Comparison of ENCODE assay signal across 20 cellular contexts in the genomic region with DNA sequence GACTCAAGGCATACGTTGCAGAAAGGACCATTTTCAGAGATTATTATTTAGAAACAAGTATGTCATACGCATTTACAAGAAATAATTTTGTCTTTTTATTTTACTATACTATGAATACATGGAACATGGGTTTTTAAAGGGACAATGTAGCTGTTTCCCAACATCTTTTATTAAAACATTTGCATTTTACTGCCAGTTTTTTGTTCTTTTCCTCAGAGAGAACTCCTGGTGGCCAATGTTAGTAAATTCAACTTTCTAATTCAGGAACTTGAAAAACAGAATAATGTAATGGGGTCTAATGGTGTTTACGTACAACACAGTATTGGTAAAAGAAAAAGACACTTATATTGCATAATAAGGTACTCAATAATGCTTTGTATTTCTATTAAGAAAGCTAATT. TPM values are rescaled to one million over a fixed set of nuclear protein-coding genes. Genes with fewer than 3 reads are reported as not detected.
DNase-seq lines count a peak whose midpoint lies in the region; TF ChIP-seq lines count a peak whose summit lies in the region.
"Had no signal": no experiment of that assay in that cellular context is flagged by ENCODE, and none has a peak within 500 bp of the region (broad histone marks: within the 10 kb centered on the region; RNA-seq: fewer than 3 reads in every experiment).

No MANE protein-coding gene starts in this region.

- peak overlapping the region; percentile 79 for H3K4me2 ChIP-seq in DOHH2 (ENCODE audit: low read length)
- no peak overlapping the region for H3K4me2 ChIP-seq in osteoblast (ENCODE audit: insufficient read depth, low read length)

- peaks cover 87% of the 10 kb centered on the region for H3K4me1 ChIP-seq in DOHH2 (ENCODE audit: control insufficient read depth, low read length)
- H3K4me1 ChIP-seq in osteoblast (ENCODE audit: insufficient read depth, low read length): no peaks in the 10 kb centered on the region
- H3K4me1 ChIP-seq in BE2C: no peaks in the 10 kb centered on the region
- H3K4me1 ChIP-seq: sigmoid colon had no signal

- no peaks in the 10 kb centered on the region for H4K20me1 ChIP-seq in DOHH2 (ENCODE audit: control insufficient read depth, insufficient read depth, low read depth, low read length)
- peaks cover 5% of the 10 kb centered on the region for H4K20me1 ChIP-seq in osteoblast (ENCODE audit: insufficient read depth, low read length)

- no peaks in the 10 kb centered on the region for H3K9me3 Mint-ChIP-seq in endothelial cell (ENCODE audit: unreplicated experiment)
- no peaks in the 10 kb centered on the region for H3K9me3 Mint-ChIP-seq in activated T-helper 2 cell treated with anti-CD3 and anti-CD28 coated beads, Interferon-gamma antibody, Interleukin-2, Interleukin-4, amounts not matched to agents 10 μg/mL and 5 μg/mL and 100 μg/mL, durations not matched to agents 14 hours and 24 hours and 36 hours
- H3K9me3 Mint-ChIP-seq: activated T-cell treated with anti-CD3 and anti-CD28 coated beads, Interleukin-2, amount 50 U/mL, for 72 hours had no signal

- no peak overlapping the region for H2AFZ ChIP-seq in osteoblast (ENCODE audit: low read length)

- H3K79me2 ChIP-seq in DOHH2 (ENCODE audit: control insufficient read depth, low read length): peaks cover 92% of the 10 kb centered on the region
- peaks cover 10% of the 10 kb centered on the region for H3K79me2 ChIP-seq in osteoblast (ENCODE audit: insufficient read depth, low read length)

- peaks cover 39% of the 10 kb centered on the region for H3F3A ChIP-seq in DOHH2 (ENCODE audit: control insufficient read depth, insufficient read depth)

- H3K36me3 Mint-ChIP-seq in endothelial cell (ENCODE audit: low read depth, unreplicated experiment): no peaks in the 10 kb centered on the region
- H3K36me3 Mint-ChIP-seq in activated T-helper 2 cell treated with anti-CD3 and anti-CD28 coated beads, Interferon-gamma antibody, Interleukin-2, Interleukin-4, amounts not matched to agents 10 μg/mL and 5 μg/mL and 100 μg/mL, durations not matched to agents 14 hours and 24 hours and 36 hours (ENCODE audit: low read depth): peaks cover 12% of the 10 kb centered on the region

- H3K9me3 ChIP-seq in DOHH2 (ENCODE audit: control insufficient read depth, insufficient read depth, low read length) (peaks cover 5% of the 10 kb centered on the region; the same call in 1 of the 2 replicates), osteoblast (ENCODE audit: low read depth, low read length) (no peaks in the 10 kb centered on the region), BE2C (no peaks in the 10 kb centered on the region)
- H3K9me3 ChIP-seq: Peyer's patch, sigmoid colon, stomach had no signal

- intact Hi-C loops in activated T-helper 2 cell treated with anti-CD3 and anti-CD28 coated beads, Interferon-gamma antibody, Interleukin-2, Interleukin-4, amounts not matched to agents 10 μg/mL and 5 μg/mL and 100 μg/mL, durations not matched to agents 14 hours and 24 hours and 36 hours (cut with micrococcal nuclease): no loop called here

- no peaks in the 10 kb centered on the region for H3K27me3 ChIP-seq in DOHH2 (ENCODE audit: control insufficient read depth, low read length)
- no peaks in the 10 kb centered on the region for H3K27me3 ChIP-seq in osteoblast (ENCODE audit: insufficient read depth, low read length)
- H3K27me3 ChIP-seq in BE2C: no peaks in the 10 kb centered on the region
- H3K27me3 ChIP-seq: Peyer's patch, sigmoid colon, stomach had no signal

- H3K27ac ChIP-seq in DOHH2 (ENCODE audit: low read depth, low read length) (peak overlapping the region; percentile 99), osteoblast (ENCODE audit: low read depth, low read length) (no peak overlapping the region)
- H3K27ac ChIP-seq: sigmoid colon, stomach had no signal

- H3K27ac Mint-ChIP-seq in endothelial cell (ENCODE audit: unreplicated experiment): no peak overlapping the region
- H3K27ac Mint-ChIP-seq in activated T-helper 2 cell treated with anti-CD3 and anti-CD28 coated beads, Interferon-gamma antibody, Interleukin-2, Interleukin-4, amounts not matched to agents 10 μg/mL and 5 μg/mL and 100 μg/mL, durations not matched to agents 14 hours and 24 hours and 36 hours: no peak overlapping the region
- H3K27ac Mint-ChIP-seq: activated T-cell treated with anti-CD3 and anti-CD28 coated beads, Interleukin-2, amount 50 U/mL, for 72 hours had no signal

- H3K4me3 ChIP-seq in DOHH2 (ENCODE audit: low read length) (peak overlapping the region; percentile 70), osteoblast (ENCODE audit: insufficient read depth, low read length) (no peak overlapping the region), BE2C (ENCODE audit: low read depth, low read length) (no peak overlapping the region)
- H3K4me3 ChIP-seq: Peyer's patch, sigmoid colon, stomach had no signal

- peaks cover 62% of the 10 kb centered on the region for H3K36me3 ChIP-seq in DOHH2 (ENCODE audit: control insufficient read depth, low read length)
- H3K36me3 ChIP-seq in osteoblast (ENCODE audit: insufficient read depth, low read length): no peaks in the 10 kb centered on the region
- no peaks in the 10 kb centered on the region for H3K36me3 ChIP-seq in BE2C
- H3K36me3 ChIP-seq: Peyer's patch, sigmoid colon, stomach had no signal

- TF ChIP-seq CTCF in DOHH2 (IDR thresholded peaks at IDR 0.05; ENCODE audit: low read depth, low read length, poor library complexity, severe bottlenecking) (peak; percentile 44), endothelial cell (IDR thresholded peaks at IDR 0.05; ENCODE audit: unreplicated experiment) (peak; percentile 72), osteoblast (IDR thresholded peaks at IDR 0.05; ENCODE audit: extremely low read depth, low read depth, low read length) (peak; percentile 40), BE2C (IDR thresholded peaks at IDR 0.05; ENCODE audit: low read depth, low read length) (no peak)

- no peak overlapping the region for H3K4me3 Mint-ChIP-seq in endothelial cell (ENCODE audit: unreplicated experiment)
- H3K4me3 Mint-ChIP-seq in activated T-helper 2 cell treated with anti-CD3 and anti-CD28 coated beads, Interferon-gamma antibody, Interleukin-2, Interleukin-4, amounts not matched to agents 10 μg/mL and 5 μg/mL and 100 μg/mL, durations not matched to agents 14 hours and 24 hours and 36 hours (ENCODE audit: low read depth): no peak overlapping the region
- H3K4me3 Mint-ChIP-seq: activated T-cell treated with anti-CD3 and anti-CD28 coated beads, Interleukin-2, amount 50 U/mL, for 72 hours; T-helper 17 cell had no signal

- DNase-seq in LHCN-M2 (ENCODE audit: low read depth) (peak; percentile 12), endothelial cell (ENCODE audit: low spot score) (no peak), osteoblast (ENCODE audit: insufficient read length, low spot score, missing footprints) (no peak), superior temporal gyrus (ENCODE audit: extremely low spot score) (no peak), NCI-H1436 treated with DMSO at 0.1 percent for 48 hours (lab: John Stamatoyannopoulos, UW) (no peak), BE2C (no peak)
- DNase-seq in activated T-helper 2 cell treated with anti-CD3 and anti-CD28 coated beads, Interferon-gamma antibody, Interleukin-2, Interleukin-4, amounts not matched to agents 10 μg/mL and 5 μg/mL and 100 μg/mL, durations not matched to agents 14 hours and 24 hours and 36 hours (ENCODE audit: low spot score): no peak
- DNase-seq: activated CD4-positive, alpha-beta T cell treated with anti-CD3 and anti-CD28 coated beads, Interleukin-2, amount 50 U/mL, for 4 hours; activated T-cell treated with anti-CD3 and anti-CD28 coated beads, Interleukin-2, amount 50 U/mL, for 72 hours; anterior cingulate cortex; effector CD4-positive, alpha-beta T cell; head of caudate nucleus; kidney glomerular epithelial cell; NCI-H1417; NCI-H446; Peyer's patch; sigmoid colon; stomach; T-helper 17 cell had no signal

- H3K9me2 ChIP-seq in DOHH2 (replicated peaks; ENCODE audit: control insufficient read depth, low read length): no peaks in the 10 kb centered on the region

- H3K27me3 Mint-ChIP-seq in endothelial cell (ENCODE audit: unreplicated experiment): peaks cover 3% of the 10 kb centered on the region
- no peaks in the 10 kb centered on the region for H3K27me3 Mint-ChIP-seq in activated T-helper 2 cell treated with anti-CD3 and anti-CD28 coated beads, Interferon-gamma antibody, Interleukin-2, Interleukin-4, amounts not matched to agents 10 μg/mL and 5 μg/mL and 100 μg/mL, durations not matched to agents 14 hours and 24 hours and 36 hours (ENCODE audit: low read depth)
- H3K27me3 Mint-ChIP-seq: T-helper 17 cell had no signal

- no peaks in the 10 kb centered on the region for H3K4me1 Mint-ChIP-seq in endothelial cell (ENCODE audit: unreplicated experiment)
- H3K4me1 Mint-ChIP-seq in activated T-helper 2 cell treated with anti-CD3 and anti-CD28 coated beads, Interferon-gamma antibody, Interleukin-2, Interleukin-4, amounts not matched to agents 10 μg/mL and 5 μg/mL and 100 μg/mL, durations not matched to agents 14 hours and 24 hours and 36 hours (ENCODE audit: low read depth): peaks cover 8% of the 10 kb centered on the region

RNA-seq across cellular contexts. Expression of gene PRDM2, which starts 14.9 kb away (rescaled TPM):
- total RNA-seq in LHCN-M2 (2014; rRNA removed) (10.2 and 12.3 TPM in 2 replicates), endothelial cell (ENCODE audit: unreplicated experiment) (49.7 TPM), osteoblast (12.7 and 17.4 TPM in 2 replicates)
- polyA plus RNA-seq in LHCN-M2 (2012): 7.8 TPM
- 45.0 and 47.3 TPM in 2 replicates for total RNA-seq in activated T-helper 2 cell treated with anti-CD3 and anti-CD28 coated beads, Interferon-gamma antibody, Interleukin-2, Interleukin-4, amounts not matched to agents 10 μg/mL and 5 μg/mL and 100 μg/mL, durations not matched to agents 14 hours and 24 hours and 36 hours
- polyA plus RNA-seq in BE2C (2012; ENCODE audit: insufficient read depth, insufficient read length, low read depth): 15.2 TPM
